Comparison of ENCODE assay signal across 18 cellular contexts in genomic region chr21:27505516-27505915, GRCh38.
A peak's percentile ranks its signal among the peaks of the same experiment; 100 is the strongest.
DNase-seq lines count a peak whose midpoint lies in the region; ATAC-seq, FAIRE-seq and TF ChIP-seq lines count a peak whose summit lies in the region.
"Had no signal": no experiment of that assay in that cellular context is flagged by ENCODE, and none has a peak within 500 bp of the region (broad histone marks: within the 10 kb centered on the region; RNA-seq: fewer than 3 reads in every experiment).

No MANE protein-coding gene starts in this region.

- no peak for ATAC-seq in GM18517 (IDR thresholded peaks at IDR 0.05; ENCODE audit: unreplicated experiment)
- ATAC-seq: A549, HepG2, left cardiac atrium had no signal

- TF ChIP-seq POLR2A in GM12892 (IDR thresholded peaks at IDR 0.05; ENCODE audit: low read depth, low read length), result no peak

- no peak overlapping the region for H3K4me3 Mint-ChIP-seq in MCF 10A (ENCODE audit: unreplicated experiment)
- H3K4me3 Mint-ChIP-seq: activated naive CD8-positive, alpha-beta T cell had no signal

- H3K4me3 ChIP-seq in AG04449 (ENCODE audit: low read depth, low read length) (no peak overlapping the region), HFF-Myc (replicated peaks; ENCODE audit: low read depth, low read length) (no peak overlapping the region)
- H3K4me3 ChIP-seq: A549, SJSA1 had no signal

- POLR2A ChIA-PET in AG04449 (lab: Yijun Ruan, JAX), result interaction anchor here (0.5 to 1.4 kb wide), 2 partner anchors 65 to 112 kb away, joined by 3 to 5 read pairs; no protein-coding TSS in a partner anchor
- POLR2A ChIA-PET in MCF 10A (lab: Yijun Ruan, JAX), result interaction anchor here (1.3 kb wide), 1 partner anchor 8 kb away, joined by 3 read pairs; no protein-coding TSS in a partner anchor

- intact Hi-C loops in MCF 10A (cut with micrococcal nuclease), result no loop called here

- no peaks in the 10 kb centered on the region for H3K36me3 Mint-ChIP-seq in MCF 10A (ENCODE audit: insufficient read depth, unreplicated experiment)
- H3K36me3 Mint-ChIP-seq: activated naive CD8-positive, alpha-beta T cell had no signal

- peaks cover 19% of the 10 kb centered on the region for H3K4me1 Mint-ChIP-seq in MCF 10A (ENCODE audit: insufficient read depth, unreplicated experiment)

- no peaks in the 10 kb centered on the region for H3K27me3 Mint-ChIP-seq in MCF 10A (ENCODE audit: insufficient read depth, unreplicated experiment)
- H3K27me3 Mint-ChIP-seq: activated naive CD8-positive, alpha-beta T cell had no signal

- peak overlapping the region; percentile 52 for H3K27ac Mint-ChIP-seq in MCF 10A (ENCODE audit: low read depth, unreplicated experiment)
- H3K27ac Mint-ChIP-seq: activated naive CD8-positive, alpha-beta T cell had no signal

- TF ChIP-seq CTCF in AG04449 (IDR thresholded peaks at IDR 0.05; ENCODE audit: insufficient read depth, low read length, missing control alignments), result no peak
- no peak for TF ChIP-seq CTCF in HFF-Myc (IDR thresholded peaks at IDR 0.05; ENCODE audit: low read depth, low read length, missing control alignments)
- no peak for TF ChIP-seq CTCF in MCF 10A (IDR thresholded peaks at IDR 0.05; ENCODE audit: unreplicated experiment)

- CTCF ChIA-PET in AG04449 (lab: Yijun Ruan, JAX), result interaction anchor here (1.0 kb wide), 1 partner anchor 624 kb away, joined by 3 read pairs; no protein-coding TSS in a partner anchor
- CTCF ChIA-PET in MCF 10A (lab: Yijun Ruan, JAX), result interaction anchor here (0.5 to 1.3 kb wide), 3 partner anchors 14 to 319 kb away, joined by 3 to 4 read pairs (median 3); no protein-coding TSS in a partner anchor

- H3K9me3 Mint-ChIP-seq in MCF 10A (ENCODE audit: unreplicated experiment), result no peaks in the 10 kb centered on the region

- no peak for FAIRE-seq in GM12892 (lab: Jason Lieb, UNC)
- FAIRE-seq: A549, HepG2 had no signal

- DNase-seq in AG04449 (ENCODE audit: low read depth, low spot score) (peak; percentile 58), HFF-Myc (ENCODE audit: extremely low read depth, low read depth) (peak; percentile 73), MCF 10A (ENCODE audit: unreplicated experiment) (peak; percentile 37), kidney tubule cell (ENCODE audit: low spot score) (peak; percentile 31), GM12892 (ENCODE audit: insufficient read length) (no peak), NCI-H345 (lab: John Stamatoyannopoulos, UW) (no peak)
- no peak for DNase-seq in central memory CD4-positive, alpha-beta T cell
- DNase-seq: activated T-cell treated with anti-CD3 and anti-CD28 coated beads, Interleukin-2, amount 50 U/mL, for 1 hour; H7; head of caudate nucleus; left cardiac atrium; NCI-H1105; posterior cingulate gyrus had no signal

- no TSS peak for BruUV-seq in MCF 10A (replicated peaks; lab: Mats Ljungman, UMichigan)

Comparison
In these comparisons a context has a peak if more than half of its experiments do, and no peak if none do; other contexts are left out.
1. DNase-seq: peak in AG04449 (single experiment), HFF-Myc (single experiment), MCF 10A (single experiment) and kidney tubule cell (single experiment); none in GM12892 (single experiment), NCI-H345 (single experiment) and central memory CD4-positive, alpha-beta T cell (single experiment).